In genomic region chr2:1836321-1836860, GRCh38 we compare ENCODE assay signal across 2 cellular contexts.
TF ChIP-seq lines count a peak whose summit lies in the region.

No MANE protein-coding gene starts in this region.

TF ChIP-seq in HEK293, 187 proteins besides CTCF, POLR2A, EP300 and RAD21 (continued from another document):
- no peak for TF ChIP-seq ZSCAN16 (tag by site-specific recombination; IDR thresholded peaks at IDR 0.05)
- TF ChIP-seq ZNF133 (tag by site-specific recombination; IDR thresholded peaks at IDR 0.05), result no peak
- no peak for TF ChIP-seq ZNF639 (tag by site-specific recombination; IDR thresholded peaks at IDR 0.05)
- no peak for TF ChIP-seq PRDM4 (tag by site-specific recombination; IDR thresholded peaks at IDR 0.05)
- peak; percentile 94 for TF ChIP-seq ZBTB10 (tag by site-specific recombination; IDR thresholded peaks at IDR 0.05)
- TF ChIP-seq ZNF248 (tag by site-specific recombination; IDR thresholded peaks at IDR 0.05), result no peak
TF ChIP-seq in HEK293: peak in this region for 1.

TF ChIP-seq in H1, 55 proteins besides CTCF, POLR2A, EP300 and RAD21 (continued from another document):
- no peak for TF ChIP-seq MAFK (IDR thresholded peaks at IDR 0.05; ENCODE audit: low read depth, low read length)
- TF ChIP-seq E2F6 (IDR thresholded peaks at IDR 0.05), result no peak
- no peak for TF ChIP-seq RBBP5 (IDR thresholded peaks at IDR 0.05; ENCODE audit: borderline replicate concordance, low read depth, low read length)
- no peak for TF ChIP-seq CREB1 (IDR thresholded peaks at IDR 0.05)
- no peak for TF ChIP-seq SRF (IDR thresholded peaks at IDR 0.05; ENCODE audit: low read depth, low read length)
- no peak for TF ChIP-seq TEAD4 (IDR thresholded peaks at IDR 0.05; ENCODE audit: low read depth, low read length)
- no peak for TF ChIP-seq TCF12 (IDR thresholded peaks at IDR 0.05; ENCODE audit: low read depth, low read length)
- no peak for TF ChIP-seq SP1 (IDR thresholded peaks at IDR 0.05; ENCODE audit: low read depth, low read length)
